8 cellular contexts compared by ENCODE assay signal in genomic region chr22:20571531-20572007, GRCh38.
DNase-seq lines count a peak whose midpoint lies in the region; ATAC-seq and TF ChIP-seq lines count a peak whose summit lies in the region.

No MANE protein-coding gene starts in this region.

- H3K9ac ChIP-seq in GM23248 = peak overlapping the region; percentile 11

- WGBS in GM23248 (ENCODE audit: low coverage in 1 of 2, low lambda C conversion rate in 2 of 2, missing lambda C conversion rate in 2 of 2), 2 experiments = 56 to 60% methylated on average over 4 of the region's 4 CpGs

- H3K36me3 ChIP-seq in GM23248 (ENCODE audit: low read depth) (peaks cover 61% of the 10 kb centered on the region), neutrophil (peaks cover 94% of the 10 kb centered on the region)
- H3K36me3 ChIP-seq in effector memory CD4-positive, alpha-beta T cell (ENCODE audit: control insufficient read depth, insufficient read depth, low read length) = peaks cover 47% of the 10 kb centered on the region

- no peaks in the 10 kb centered on the region for H3K9me2 ChIP-seq in GM23248 (ENCODE audit: insufficient read depth)

- H3K27ac ChIP-seq in GM23248 (peak overlapping the region; percentile 98), neutrophil (no peak overlapping the region)
- peak overlapping the region; percentile 35 for H3K27ac ChIP-seq in effector memory CD4-positive, alpha-beta T cell (ENCODE audit: insufficient read depth, low read length, poor library complexity, severe bottlenecking)

- DNase-seq in 8988T (peak; percentile 52), GM23248 (peak; percentile 64)
- peak; percentile 46 to 60 for DNase-seq in activated CD4-positive, alpha-beta T cell treated with anti-CD3 and anti-CD28 coated beads for 24 hours (ENCODE audit: low read depth in 2 of 2)
- DNase-seq in effector memory CD4-positive, alpha-beta T cell = peak; percentile 37 to 53 (median 38)

- H3K4me1 ChIP-seq in GM23248 (ENCODE audit: insufficient read depth) (peaks cover 51% of the 10 kb centered on the region), neutrophil (ENCODE audit: control insufficient read depth in 1 of 2, insufficient read depth in 1 of 2, low read depth in 1 of 2, low read length in 1 of 2) (peaks cover under 1 to 5% of the 10 kb centered on the region in 2 experiments)
- peaks cover 54% of the 10 kb centered on the region for H3K4me1 ChIP-seq in effector memory CD4-positive, alpha-beta T cell (ENCODE audit: control insufficient read depth, insufficient read depth, low read length, poor library complexity, severe bottlenecking)

- H3K4me3 ChIP-seq in GM23248 = no peak overlapping the region
- H3K4me3 ChIP-seq in effector memory CD4-positive, alpha-beta T cell (ENCODE audit: insufficient read depth, low read depth, low read length, poor library complexity, severe bottlenecking) = no peak overlapping the region
- no peak overlapping the region for H3K4me3 ChIP-seq in neutrophil (ENCODE audit: low read depth in 1 of 2, low read length in 1 of 2)

- H3K27me3 ChIP-seq in GM23248 (replicated peaks; ENCODE audit: insufficient read depth) (no peaks in the 10 kb centered on the region), neutrophil (no peaks in the 10 kb centered on the region)
- H3K27me3 ChIP-seq in effector memory CD4-positive, alpha-beta T cell (replicated peaks; ENCODE audit: control insufficient read depth, insufficient read depth, low read length, poor library complexity, severe bottlenecking) = no peaks in the 10 kb centered on the region

- peak; percentile 54 for TF ChIP-seq CTCF in neutrophil (IDR thresholded peaks at IDR 0.05)

- in situ Hi-C loops in GM23248 (cut with MboI) = no loop called here

- no peak for ATAC-seq in HG03457 (IDR thresholded peaks at IDR 0.05; ENCODE audit: unreplicated experiment)
- ATAC-seq in GM18909 (IDR thresholded peaks at IDR 0.05; ENCODE audit: poor library complexity, unreplicated experiment) = no peak
- ATAC-seq in GM18868 (IDR thresholded peaks at IDR 0.05; ENCODE audit: unreplicated experiment) = no peak

- no peak overlapping the region for H2AFZ ChIP-seq in GM23248

- no peak overlapping the region for H3K4me2 ChIP-seq in GM23248 (ENCODE audit: unreplicated experiment)

- peaks cover 60% of the 10 kb centered on the region for H3K79me2 ChIP-seq in GM23248 (ENCODE audit: insufficient read depth)

- no peaks in the 10 kb centered on the region for H3K9me3 ChIP-seq in GM23248 (ENCODE audit: low read depth)
- no peaks in the 10 kb centered on the region for H3K9me3 ChIP-seq in effector memory CD4-positive, alpha-beta T cell (ENCODE audit: control insufficient read depth, low read length)
- H3K9me3 ChIP-seq in neutrophil = no peaks in the 10 kb centered on the region

- peaks cover 53% of the 10 kb centered on the region for H3F3A ChIP-seq in GM23248 (ENCODE audit: insufficient read depth)

- no peaks in the 10 kb centered on the region for H4K20me1 ChIP-seq in GM23248 (ENCODE audit: insufficient read depth)
